8 cellular contexts compared by ENCODE assay signal in genomic region chr4:109559983-109560686, GRCh38. TPM values are rescaled to one million over a fixed set of nuclear protein-coding genes. Genes with fewer than 3 reads are reported as not detected.
DNase-seq lines count a peak whose midpoint lies in the region; ATAC-seq and TF ChIP-seq lines count a peak whose summit lies in the region.

MCUB (plus strand) TSS chr4:109560246; CDS start chr4:109560338, 92 bp downstream.

- H4K20me1 ChIP-seq in neural cell (ENCODE audit: insufficient read depth): no peaks in the 10 kb centered on the region

- H3K27me3 Mint-ChIP-seq in activated T-helper 2 cell treated with anti-CD3 and anti-CD28 coated beads, Interferon-gamma antibody, Interleukin-2, Interleukin-4, amounts not matched to agents 10 μg/mL and 5 μg/mL and 100 μg/mL, durations not matched to agents 14 hours and 24 hours and 36 hours (ENCODE audit: low read depth): no peaks in the 10 kb centered on the region
- H3K27me3 Mint-ChIP-seq in stimulated activated naive CD8-positive, alpha-beta T cell treated with anti-CD3 and anti-CD28 coated beads, Interleukin-15, amount 100 ng/mL, for 72 hours: no peaks in the 10 kb centered on the region

- no peaks in the 10 kb centered on the region for H3K9me3 ChIP-seq in neural cell (ENCODE audit: low read length)

- H3K9ac ChIP-seq in neural cell (ENCODE audit: low read length): peak within 1 kb of the TSS; percentile 47

- H3K9me3 Mint-ChIP-seq in activated T-helper 2 cell treated with anti-CD3 and anti-CD28 coated beads, Interferon-gamma antibody, Interleukin-2, Interleukin-4, amounts not matched to agents 10 μg/mL and 5 μg/mL and 100 μg/mL, durations not matched to agents 14 hours and 24 hours and 36 hours: peaks cover 6% of the 10 kb centered on the region
- H3K9me3 Mint-ChIP-seq in stimulated activated naive CD8-positive, alpha-beta T cell treated with anti-CD3 and anti-CD28 coated beads, Interleukin-15, amount 100 ng/mL, for 72 hours: no peaks in the 10 kb centered on the region

- H3K27me3 ChIP-seq in neural cell (ENCODE audit: insufficient read depth, low read depth, low read length): peaks cover 8% of the 10 kb centered on the region

- peaks cover 33% of the 10 kb centered on the region for H3K4me1 Mint-ChIP-seq in activated T-helper 2 cell treated with anti-CD3 and anti-CD28 coated beads, Interferon-gamma antibody, Interleukin-2, Interleukin-4, amounts not matched to agents 10 μg/mL and 5 μg/mL and 100 μg/mL, durations not matched to agents 14 hours and 24 hours and 36 hours (ENCODE audit: low read depth)
- H3K4me1 Mint-ChIP-seq in stimulated activated naive CD8-positive, alpha-beta T cell treated with anti-CD3 and anti-CD28 coated beads, Interleukin-15, amount 100 ng/mL, for 72 hours: peaks cover 58% of the 10 kb centered on the region

- H3K36me3 Mint-ChIP-seq in activated T-helper 2 cell treated with anti-CD3 and anti-CD28 coated beads, Interferon-gamma antibody, Interleukin-2, Interleukin-4, amounts not matched to agents 10 μg/mL and 5 μg/mL and 100 μg/mL, durations not matched to agents 14 hours and 24 hours and 36 hours (ENCODE audit: low read depth): peaks cover 35% of the 10 kb centered on the region

- H3K4me3 ChIP-seq in Jurkat, Clone E6-1 (ENCODE audit: low read length): peak within 1 kb of the TSS; percentile 81
- H3K4me3 ChIP-seq in neural cell (ENCODE audit: low read length): peak within 1 kb of the TSS; percentile 84

- H3K4me3 Mint-ChIP-seq in activated T-helper 2 cell treated with anti-CD3 and anti-CD28 coated beads, Interferon-gamma antibody, Interleukin-2, Interleukin-4, amounts not matched to agents 10 μg/mL and 5 μg/mL and 100 μg/mL, durations not matched to agents 14 hours and 24 hours and 36 hours (ENCODE audit: low read depth): peak within 1 kb of the TSS; percentile 84
- peak within 1 kb of the TSS; percentile 76 to 89 for H3K4me3 Mint-ChIP-seq in stimulated activated naive CD8-positive, alpha-beta T cell treated with anti-CD3 and anti-CD28 coated beads, Interleukin-15, amount 100 ng/mL, for 72 hours

- TF ChIP-seq EP300 in neural cell (conservative IDR thresholded peaks at IDR 0.05; ENCODE audit: poor library complexity, severe bottlenecking): peak; percentile 13

- TF ChIP-seq CTCF in neural cell (IDR thresholded peaks at IDR 0.05; ENCODE audit: poor library complexity, severe bottlenecking): peak; percentile 18

- peak within 1 kb of the TSS; percentile 57 for H3K4me2 ChIP-seq in neural cell (ENCODE audit: low read length)

- peak; percentile 90 for ATAC-seq in GM21723 (IDR thresholded peaks at IDR 0.05; ENCODE audit: unreplicated experiment)
- peak; percentile 94 for ATAC-seq in stimulated activated naive CD8-positive, alpha-beta T cell treated with anti-CD3 and anti-CD28 coated beads, Interleukin-15, amount 100 ng/mL, for 72 hours

- TF ChIP-seq RAD21 in neural cell (conservative IDR thresholded peaks at IDR 0.05): peak; percentile 34

- no peak within 1 kb of the TSS for H2AFZ ChIP-seq in neural cell (ENCODE audit: low read depth, low read length)

- peak; percentile 57 for DNase-seq in DMS79 treated with DMSO at 0.1 percent for 48 hours (lab: John Stamatoyannopoulos, UW)
- DNase-seq in Jurkat, Clone E6-1 (ENCODE audit: low read depth, low spot score): peak; percentile 91
- DNase-seq in RPMI8226: peak; percentile 81
- DNase-seq in activated T-helper 2 cell treated with anti-CD3 and anti-CD28 coated beads, Interferon-gamma antibody, Interleukin-2, Interleukin-4, amounts not matched to agents 10 μg/mL and 5 μg/mL and 100 μg/mL, durations not matched to agents 14 hours and 24 hours and 36 hours (ENCODE audit: low spot score): peak; percentile 93
- peak; percentile 84 for DNase-seq in fibroblast of the conjunctiva (ENCODE audit: low read depth)
- peak; percentile 94 to 96 for DNase-seq in stimulated activated naive CD8-positive, alpha-beta T cell treated with anti-CD3 and anti-CD28 coated beads, Interleukin-15, amount 100 ng/mL, for 72 hours

- no peaks in the 10 kb centered on the region for H3K79me2 ChIP-seq in neural cell (replicated peaks; ENCODE audit: insufficient read depth, low read length)

- no peaks in the 10 kb centered on the region for H3K9me2 ChIP-seq in neural cell (ENCODE audit: insufficient read depth, low read length)

- H3K27ac ChIP-seq in neural cell (ENCODE audit: low read length): no peak within 1 kb of the TSS

- H3K27ac Mint-ChIP-seq in activated T-helper 2 cell treated with anti-CD3 and anti-CD28 coated beads, Interferon-gamma antibody, Interleukin-2, Interleukin-4, amounts not matched to agents 10 μg/mL and 5 μg/mL and 100 μg/mL, durations not matched to agents 14 hours and 24 hours and 36 hours: peak within 1 kb of the TSS; percentile 93
- H3K27ac Mint-ChIP-seq in stimulated activated naive CD8-positive, alpha-beta T cell treated with anti-CD3 and anti-CD28 coated beads, Interleukin-15, amount 100 ng/mL, for 72 hours: peak within 1 kb of the TSS; percentile 97

- no peaks in the 10 kb centered on the region for H3K36me3 ChIP-seq in neural cell (ENCODE audit: insufficient read depth, low read length)

- H3F3A ChIP-seq in neural cell (ENCODE audit: insufficient read depth, low read length, poor library complexity, severe bottlenecking): no peaks in the 10 kb centered on the region

- intact Hi-C loops in activated T-helper 2 cell treated with anti-CD3 and anti-CD28 coated beads, Interferon-gamma antibody, Interleukin-2, Interleukin-4, amounts not matched to agents 10 μg/mL and 5 μg/mL and 100 μg/mL, durations not matched to agents 14 hours and 24 hours and 36 hours (cut with micrococcal nuclease): loop anchor here (2.0 to 10.0 kb wide), 6 partner anchors 89 to 635 kb away; partner anchors contain the start of genes CASP6, ELOVL6, PLA2G12A and SEC24B

TF ChIP-seq in neural cell, 6 proteins besides CTCF, POLR2A, EP300 and RAD21:
- peak; percentile 49 for TF ChIP-seq SMC3 (conservative IDR thresholded peaks at IDR 0.05; ENCODE audit: poor library complexity)
- TF ChIP-seq EZH2 (IDR thresholded peaks at IDR 0.05; ENCODE audit: borderline replicate concordance, insufficient read depth, low read length, poor library complexity, severe bottlenecking): no peak
- TF ChIP-seq REST (IDR thresholded peaks at IDR 0.05; ENCODE audit: borderline replicate concordance): no peak
- TF ChIP-seq MXI1 (conservative IDR thresholded peaks at IDR 0.05; ENCODE audit: poor library complexity, severe bottlenecking): peak; percentile 79
- TF ChIP-seq POLR2AphosphoS5 (IDR thresholded peaks at IDR 0.05): peak; percentile 9
- TF ChIP-seq TAF1 (IDR thresholded peaks at IDR 0.05; ENCODE audit: low read depth): no peak

RNA-seq across cellular contexts. Expression of gene MCUB, which starts in this region (rescaled TPM):
- polyA plus RNA-seq in Jurkat, Clone E6-1 (2012; ENCODE audit: insufficient read depth, insufficient read length): 62.9 TPM
- 30.1 and 37.1 TPM in 2 replicates for total RNA-seq in activated T-helper 2 cell treated with anti-CD3 and anti-CD28 coated beads, Interferon-gamma antibody, Interleukin-2, Interleukin-4, amounts not matched to agents 10 μg/mL and 5 μg/mL and 100 μg/mL, durations not matched to agents 14 hours and 24 hours and 36 hours
- 3.9 and 23.0 TPM in 2 replicates for polyA plus RNA-seq in neural cell
- 2.1 and 2.2 TPM in 2 replicates for polyA minus RNA-seq in neural cell
